8 cellular contexts compared by ENCODE assay signal in the genomic region with DNA sequence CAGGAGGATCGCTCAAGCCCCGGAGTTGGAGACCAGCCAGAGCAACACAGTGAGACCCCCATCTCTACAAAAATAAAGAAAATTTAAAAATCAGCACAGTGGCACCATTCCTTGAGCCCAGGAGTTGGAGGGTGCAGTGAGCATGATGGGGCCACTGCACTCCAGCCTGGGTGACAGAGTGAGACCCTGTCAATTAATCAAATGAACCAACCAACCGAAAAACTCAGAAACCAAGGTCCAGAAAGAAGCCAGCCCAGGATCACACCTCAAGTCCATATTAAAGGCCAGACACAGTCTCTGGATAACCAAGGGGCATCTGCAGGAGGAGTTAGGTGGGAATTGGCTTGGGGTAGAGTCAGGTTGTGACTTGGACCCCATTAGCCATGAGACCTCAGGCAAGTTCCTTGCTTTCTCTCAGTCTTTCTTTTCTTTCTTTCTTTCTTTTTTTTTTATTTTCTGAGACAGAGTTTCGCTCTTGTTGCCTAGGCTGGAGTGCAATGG. TPM values are rescaled to one million over a fixed set of nuclear protein-coding genes. Genes with fewer than 3 reads are reported as not detected.
A peak's percentile ranks its signal among the peaks of the same experiment; 100 is the strongest.
DNase-seq lines count a peak whose midpoint lies in the region; ATAC-seq and TF ChIP-seq lines count a peak whose summit lies in the region.

No MANE protein-coding gene starts in this region.

- TF ChIP-seq EP300 in stomach (IDR thresholded peaks at IDR 0.05), result no peak

- H3K9me3 Mint-ChIP-seq in activated naive CD8-positive, alpha-beta T cell treated with anti-CD3 and anti-CD28 coated beads, Interleukin-2, amount 10 ng/mL, durations not matched to agents 7 days and 5 days, result no peaks in the 10 kb centered on the region

- H3K36me3 Mint-ChIP-seq in activated naive CD8-positive, alpha-beta T cell treated with anti-CD3 and anti-CD28 coated beads, Interleukin-2, amount 10 ng/mL, durations not matched to agents 7 days and 5 days, result peaks cover 1% of the 10 kb centered on the region

- intact Hi-C loops in stomach (cut with DNase I; ENCODE audit: low total_unique reads), result no loop called here

- WGBS in stomach, 5 donors, result 25 to 32% (median 27%) methylated on average over 3 to 4 of the region's 4 CpGs

- DNase-seq in HL-60 (ENCODE audit: low read depth in 1 of 2, low spot score in 1 of 2) (no peak), stomach (no peak), iPS-NIHi11 (ENCODE audit: low spot score) (no peak), cortex of kidney (lab: John Stamatoyannopoulos, UW) (no peak)
- no peak for DNase-seq in activated naive CD8-positive, alpha-beta T cell treated with anti-CD3 and anti-CD28 coated beads, Interleukin-2, amount 10 ng/mL, durations not matched to agents 7 days and 5 days
- DNase-seq in stimulated activated CD4-positive, alpha-beta T cell treated with anti-CD3 and anti-CD28 coated beads, Interleukin-4, amount 100 ng/mL, for 24 hours, result no peak

- H3K9me3 ChIP-seq in iPS-18c (ENCODE audit: control insufficient read depth, insufficient read depth, low read length) (no peaks in the 10 kb centered on the region), stomach (no peaks in the 10 kb centered on the region)

- no peak for ATAC-seq in activated naive CD8-positive, alpha-beta T cell treated with anti-CD3 and anti-CD28 coated beads, Interleukin-2, amount 10 ng/mL, durations not matched to agents 7 days and 5 days (ENCODE audit: low read depth)
- no peak for ATAC-seq in GM21367 (IDR thresholded peaks at IDR 0.05; ENCODE audit: unreplicated experiment)

- TF ChIP-seq CTCF in HL-60 (IDR thresholded peaks at IDR 0.05; ENCODE audit: insufficient read depth, low read length) (no peak), stomach (IDR thresholded peaks at IDR 0.05) (no peak)

- H3K4me3 Mint-ChIP-seq in activated naive CD8-positive, alpha-beta T cell treated with anti-CD3 and anti-CD28 coated beads, Interleukin-2, amount 10 ng/mL, durations not matched to agents 7 days and 5 days, result peak overlapping the region; percentile 94

- peak overlapping the region; percentile 94 for H3K27ac Mint-ChIP-seq in activated naive CD8-positive, alpha-beta T cell treated with anti-CD3 and anti-CD28 coated beads, Interleukin-2, amount 10 ng/mL, durations not matched to agents 7 days and 5 days

- H3K4me1 ChIP-seq in stomach, result peaks cover 19 to 41% (median 34%) of the 10 kb centered on the region in 4 donors

- TF ChIP-seq POLR2A in stomach (IDR thresholded peaks at IDR 0.05), result no peak

- H3K4me3 ChIP-seq in HL-60 (replicated peaks; ENCODE audit: insufficient read depth, low read length), result peak overlapping the region; percentile 88
- peak overlapping the region; percentile 92 for H3K4me3 ChIP-seq in iPS-18c (ENCODE audit: insufficient read depth, low read depth, low read length)
- peak overlapping the region; percentile 66 to 86 (median 76) for H3K4me3 ChIP-seq in stomach

- H3K27me3 ChIP-seq in HL-60 (ENCODE audit: insufficient read depth, poor library complexity, severe bottlenecking), result no peaks in the 10 kb centered on the region
- H3K27me3 ChIP-seq in stomach, result no peaks in the 10 kb centered on the region

- no peaks in the 10 kb centered on the region for H3K27me3 Mint-ChIP-seq in activated naive CD8-positive, alpha-beta T cell treated with anti-CD3 and anti-CD28 coated beads, Interleukin-2, amount 10 ng/mL, durations not matched to agents 7 days and 5 days

- H3K36me3 ChIP-seq in stomach, result peaks cover 0 to 14% (median 6%) of the 10 kb centered on the region in 4 donors

- H3K4me1 Mint-ChIP-seq in activated naive CD8-positive, alpha-beta T cell treated with anti-CD3 and anti-CD28 coated beads, Interleukin-2, amount 10 ng/mL, durations not matched to agents 7 days and 5 days, result peaks cover 16% of the 10 kb centered on the region

- POLR2A ChIA-PET in activated naive CD8-positive, alpha-beta T cell treated with anti-CD3 and anti-CD28 coated beads, Interleukin-2, amount 10 ng/mL, durations not matched to agents 7 days and 5 days (lab: Charles Lee), result interaction anchor here (0.6 to 2.8 kb wide), 11 partner anchors 8 to 443 kb away, joined by 3 to 21 read pairs (median 4); a partner anchor contains a TSS

- H3K27ac ChIP-seq in HL-60 (replicated peaks) (peak overlapping the region; percentile 68), stomach (peak overlapping the region; percentile 88 to 93 (median 91))

RNA-seq across cellular contexts. Expression of a gene that starts 2.4 kb away (rescaled TPM):
- total RNA-seq in activated naive CD8-positive, alpha-beta T cell treated with anti-CD3 and anti-CD28 coated beads, Interleukin-2, amount 10 ng/mL, durations not matched to agents 7 days and 5 days, result 1 to 10 TPM; 1.2 TPM
- total RNA-seq in stomach, result 1 to 10 TPM in 1 of 5 donors, under 1 TPM in 1, not detected in 3; 0.55 to 1.8 TPM
- polyA plus RNA-seq in stomach, result 1 to 10 TPM; 2.7 to 4.8 (median 4.6) TPM

RNA-seq across cellular contexts. Expression of a gene that starts 6.8 kb away (rescaled TPM):
- total RNA-seq in activated naive CD8-positive, alpha-beta T cell treated with anti-CD3 and anti-CD28 coated beads, Interleukin-2, amount 10 ng/mL, durations not matched to agents 7 days and 5 days, result 10 to 100 TPM; 83.3 to 98.1 TPM
- total RNA-seq in stomach, result 100 to 1,000 TPM in 1 of 5 donors, 10 to 100 TPM in 4; 15.6 to 127 (median 43.5) TPM
- polyA plus RNA-seq in stomach, result 10 to 100 TPM; 79.6 to 93.4 (median 88.4) TPM

RNA-seq across cellular contexts. Expression of a gene that starts 11.7 kb away (rescaled TPM):
- total RNA-seq in activated naive CD8-positive, alpha-beta T cell treated with anti-CD3 and anti-CD28 coated beads, Interleukin-2, amount 10 ng/mL, durations not matched to agents 7 days and 5 days, result 10 to 100 TPM; 62.9 to 64.9 TPM
- 100 to 1,000 TPM in 1 of 5 donors, 10 to 100 TPM in 4; 39.7 to 101 (median 62.5) TPM for total RNA-seq in stomach
- polyA plus RNA-seq in stomach, result 10 to 100 TPM; 39.1 to 83.4 (median 55.5) TPM

RNA-seq across cellular contexts. Expression of a gene that starts 19.1 kb away (rescaled TPM):
- total RNA-seq in activated naive CD8-positive, alpha-beta T cell treated with anti-CD3 and anti-CD28 coated beads, Interleukin-2, amount 10 ng/mL, durations not matched to agents 7 days and 5 days, result 10 to 100 TPM; 22.9 to 23.9 TPM
- total RNA-seq in stomach, result 10 to 100 TPM; 11.7 to 55.8 (median 22.9) TPM
- polyA plus RNA-seq in stomach, result 10 to 100 TPM; 16.7 to 22.4 (median 19.9) TPM

RNA-seq across cellular contexts. Expression of a gene that starts 22.4 kb away (rescaled TPM):
- 10 to 100 TPM; 15.9 to 16.9 TPM for total RNA-seq in activated naive CD8-positive, alpha-beta T cell treated with anti-CD3 and anti-CD28 coated beads, Interleukin-2, amount 10 ng/mL, durations not matched to agents 7 days and 5 days
- 1 to 10 TPM in 2 of 5 donors, under 1 TPM in 1, not detected in 2; 0.89 to 3.3 (median 2.4) TPM for total RNA-seq in stomach
- 1 to 10 TPM; 5.1 to 6.5 (median 5.2) TPM for polyA plus RNA-seq in stomach
